ENCODE assay signal across 15 cellular contexts in the genomic region with DNA sequence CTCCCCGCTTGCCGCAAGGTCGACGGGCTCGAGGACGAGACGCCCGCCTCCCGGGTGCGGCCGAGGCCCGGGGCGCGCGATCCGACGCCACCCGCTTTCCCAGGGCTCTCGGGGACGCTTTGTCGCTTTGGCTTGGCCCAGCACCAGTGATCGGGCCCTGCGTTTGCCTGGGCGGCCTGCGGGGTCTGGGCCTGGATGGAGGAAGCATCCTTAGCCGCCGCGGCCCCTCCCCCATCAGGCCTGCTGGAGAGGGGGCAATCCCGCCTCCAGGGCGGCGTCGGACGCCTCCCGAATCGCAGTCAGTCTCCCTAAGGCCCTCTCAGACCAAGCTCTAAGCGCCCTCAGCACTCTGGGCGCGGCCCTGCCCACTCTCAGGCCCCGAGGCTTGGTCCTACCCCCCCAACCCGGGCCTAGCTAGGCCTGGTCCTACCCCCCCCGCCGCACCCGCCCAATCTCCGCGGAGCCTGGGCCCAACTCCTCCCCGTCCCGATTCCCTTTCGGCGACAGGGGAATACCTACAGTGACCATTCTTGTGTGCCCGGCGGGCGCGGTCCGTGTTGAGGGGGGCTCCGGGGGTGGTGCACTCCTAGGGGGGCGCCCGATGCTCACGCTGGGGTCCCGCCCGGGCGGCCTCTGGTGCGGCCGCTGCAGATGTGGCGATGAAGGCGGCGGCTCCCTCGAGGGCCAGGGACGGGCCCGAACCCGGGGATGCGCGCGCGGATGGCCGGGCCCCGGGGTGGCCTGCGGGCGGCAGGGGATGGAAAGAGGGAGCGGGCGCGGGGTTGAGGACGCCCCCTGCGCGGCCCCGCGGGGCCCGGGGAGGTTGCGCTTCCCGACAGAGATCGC. TPM values are rescaled to one million over a fixed set of nuclear protein-coding genes. Genes with fewer than 3 reads are reported as not detected.
DNase-seq lines count a peak whose midpoint lies in the region; ATAC-seq and TF ChIP-seq lines count a peak whose summit lies in the region.
"Had no signal": no experiment of that assay in that cellular context is flagged by ENCODE, and none has a peak within 500 bp of the region (broad histone marks: within the 10 kb centered on the region; RNA-seq: fewer than 3 reads in every experiment).

No MANE protein-coding gene starts in this region.

- no peak for TF ChIP-seq POLR2A in suprapubic skin (IDR thresholded peaks at IDR 0.05)

- peaks cover 10% of the 10 kb centered on the region for H3K36me3 Mint-ChIP-seq in glutamatergic neuron (ENCODE audit: unreplicated experiment)

- no peak for TF ChIP-seq CTCF in glutamatergic neuron (IDR thresholded peaks at IDR 0.05; ENCODE audit: partially characterized antibody, unreplicated experiment)
- no peak for TF ChIP-seq CTCF in suprapubic skin (IDR thresholded peaks at IDR 0.05)

- no peak for ATAC-seq in GM19023 (IDR thresholded peaks at IDR 0.05; ENCODE audit: unreplicated experiment)
- no peak for ATAC-seq in GM18517 (IDR thresholded peaks at IDR 0.05; ENCODE audit: unreplicated experiment)

- H3K4me3 ChIP-seq in suprapubic skin = peak overlapping the region; percentile 28
- H3K4me3 ChIP-seq: BLaER1, SJSA1 had no signal

- H3K27me3 ChIP-seq in suprapubic skin = peaks cover 48% of the 10 kb centered on the region
- H3K27me3 ChIP-seq: vagina had no signal

- H3K27ac ChIP-seq in suprapubic skin = no peak overlapping the region
- H3K27ac ChIP-seq: BLaER1, SJSA1, vagina had no signal

- H3K9me3 Mint-ChIP-seq in glutamatergic neuron (ENCODE audit: unreplicated experiment) = peaks cover 28% of the 10 kb centered on the region

- H3K4me3 Mint-ChIP-seq in glutamatergic neuron (ENCODE audit: unreplicated experiment) = peak overlapping the region; percentile 52

- TF ChIP-seq EP300 in suprapubic skin (IDR thresholded peaks at IDR 0.05) = no peak

- no peaks in the 10 kb centered on the region for H3K9me3 ChIP-seq in suprapubic skin
- H3K9me3 ChIP-seq: BLaER1, vagina had no signal

- peaks cover 31% of the 10 kb centered on the region for H3K27me3 Mint-ChIP-seq in glutamatergic neuron (ENCODE audit: unreplicated experiment)

- peak; percentile 23 for DNase-seq in activated T-cell treated with anti-CD3 and anti-CD28 coated beads, Interleukin-2, amount 50 U/mL, for 1 hour
- DNase-seq in activated T-cell treated with anti-CD3 and anti-CD28 coated beads for 4 hours (no peak), NCI-H146 (lab: John Stamatoyannopoulos, UW) (peak; percentile 77), glutamatergic neuron (peak; percentile 78), suprapubic skin (ENCODE audit: low spot score in 2 of 2) (no peak), T1000 (lab: John Stamatoyannopoulos, UW) (no peak)
- DNase-seq: KBM-7 had no signal

- WGBS in suprapubic skin = 6% methylated on average over 6 of the region's 90 CpGs

- peaks cover 8% of the 10 kb centered on the region for H3K36me3 ChIP-seq in suprapubic skin
- H3K36me3 ChIP-seq: BLaER1 had no signal

- peak overlapping the region; percentile 22 for H3K27ac Mint-ChIP-seq in glutamatergic neuron (ENCODE audit: unreplicated experiment)

- H3K4me1 ChIP-seq in suprapubic skin = peaks cover 44% of the 10 kb centered on the region

- H3K4me1 Mint-ChIP-seq in glutamatergic neuron (ENCODE audit: low read depth, unreplicated experiment) = peaks cover 19% of the 10 kb centered on the region

RNA-seq across cellular contexts. Expression of a gene that starts 0.5 kb away (rescaled TPM):
- total RNA-seq in glutamatergic neuron (ENCODE audit: unreplicated experiment) (633 TPM), suprapubic skin (not detected)
- total RNA-seq: aorta, myocyte, NCI-H460 had no signal

RNA-seq across cellular contexts. Expression of a gene that starts 25.3 kb away (rescaled TPM):
- total RNA-seq in glutamatergic neuron (ENCODE audit: unreplicated experiment) = 19.2 TPM
- 10 to 100 TPM; 10.1 to 19.1 (median 11.8) TPM for total RNA-seq in suprapubic skin

RNA-seq across cellular contexts. Expression of a gene that starts 44.9 kb away (rescaled TPM):
- 276 TPM for total RNA-seq in glutamatergic neuron (ENCODE audit: unreplicated experiment)
- 100 to 1,000 TPM; 119 to 164 (median 124) TPM for total RNA-seq in suprapubic skin

RNA-seq across cellular contexts. Expression of a gene that starts 45.4 kb away (rescaled TPM):
- total RNA-seq in glutamatergic neuron (ENCODE audit: unreplicated experiment) = 2.6 TPM
- total RNA-seq in suprapubic skin = 1 to 10 TPM in 1 of 4 donors, under 1 TPM in 2, not detected in 1; 0.23 to 1.0 (median 0.48) TPM
- total RNA-seq: vagina had no signal

RNA-seq across cellular contexts. Expression of a gene that starts 48.6 kb away (rescaled TPM):
- total RNA-seq in glutamatergic neuron (ENCODE audit: unreplicated experiment) (43.2 TPM), suprapubic skin (10 to 100 TPM; 40.4 to 65.7 (median 57.8) TPM)

Comparison
In these comparisons a context has a peak if more than half of its experiments do, and no peak if none do; other contexts are left out.
1. DNase-seq: peak in activated T-cell treated with anti-CD3 and anti-CD28 coated beads, Interleukin-2, amount 50 U/mL, for 1 hour (single experiment), NCI-H146 (single experiment) and glutamatergic neuron (single experiment); none in activated T-cell treated with anti-CD3 and anti-CD28 coated beads for 4 hours (single experiment), suprapubic skin (0 of 2) and T1000 (single experiment).
2. RNA of a gene that starts 0.5 kb away (total RNA-seq): 633 TPM in glutamatergic neuron (single experiment); not detected in suprapubic skin; every median in the first group is over 100 times any median in the second.